ENCODE assay signal across 13 cellular contexts in the genomic region with DNA sequence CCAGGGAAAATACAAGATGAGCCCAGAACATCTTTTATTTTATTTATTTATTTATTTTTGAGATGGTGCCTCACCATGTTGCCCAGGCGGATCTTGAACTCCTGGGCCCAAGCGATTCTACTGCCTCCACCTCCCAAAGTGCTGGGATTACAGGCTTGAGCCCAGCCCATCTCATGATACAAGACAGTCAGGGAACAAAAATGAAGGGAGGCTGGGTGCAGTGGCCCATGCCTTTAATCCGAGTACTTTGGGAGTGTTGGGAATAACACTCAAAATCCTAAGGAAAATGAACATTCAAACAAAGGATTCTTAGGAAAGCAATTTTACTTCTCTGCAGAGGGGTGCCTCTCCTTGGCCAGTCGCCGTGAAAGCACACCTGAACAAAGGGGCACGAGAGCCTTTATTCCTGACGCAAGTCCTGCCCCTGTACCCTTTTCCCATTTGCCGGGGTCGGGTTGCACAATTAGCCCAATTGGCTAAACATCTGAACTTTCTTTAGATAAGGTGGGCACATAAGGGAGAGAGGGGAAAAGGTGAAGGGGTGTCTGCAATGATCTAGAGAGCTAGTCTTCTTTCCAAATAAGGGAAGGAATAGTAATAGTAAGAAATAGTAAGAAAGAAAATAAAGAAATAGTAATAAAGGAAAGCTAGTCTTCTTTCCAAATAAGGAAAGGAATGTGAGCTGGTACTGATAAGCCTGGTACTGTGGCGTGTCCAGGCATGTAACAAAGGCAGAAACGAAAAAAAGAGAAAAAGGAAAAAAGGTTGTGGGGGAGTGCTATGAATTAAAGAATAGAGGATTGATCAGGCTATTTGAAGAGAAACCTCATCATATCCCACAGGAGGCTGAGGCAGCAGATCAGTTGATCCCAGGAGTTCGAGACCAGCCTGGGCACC. TPM values are rescaled to one million over a fixed set of nuclear protein-coding genes. Genes with fewer than 3 reads are reported as not detected.
DNase-seq lines count a peak whose midpoint lies in the region; ATAC-seq lines count a peak whose summit lies in the region.
"Had no signal": no experiment of that assay in that cellular context is flagged by ENCODE, and none has a peak within 500 bp of the region (broad histone marks: within the 10 kb centered on the region; RNA-seq: fewer than 3 reads in every experiment).

No MANE protein-coding gene starts in this region.

- no peak overlapping the region for H3K4me3 Mint-ChIP-seq in central memory CD8-positive, alpha-beta T cell
- H3K4me3 Mint-ChIP-seq: activated T-cell treated with anti-CD3 and anti-CD28 coated beads, Interleukin-2, amount 50 U/mL, for 72 hours had no signal

- no peaks in the 10 kb centered on the region for H3K4me1 ChIP-seq in ACC112 (ENCODE audit: control insufficient read depth, insufficient read depth, low read length, unreplicated experiment)
- H3K4me1 ChIP-seq: BLaER1 treated with 17β-estradiol and CSF1 and Interleukin-3, amounts not matched to agents 10 nM and 100 nM; upper lobe of right lung had no signal

- DNase-seq in LHCN-M2 (ENCODE audit: low read depth) (peak; percentile 6), kidney glomerular epithelial cell (lab: John Stamatoyannopoulos, UW) (peak; percentile 25), epidermal melanocyte (ENCODE audit: insufficient read length, low spot score) (no peak), NCI-H1092 (lab: John Stamatoyannopoulos, UW) (no peak), nucleus accumbens (lab: John Stamatoyannopoulos, UW) (no peak), T1000 (lab: John Stamatoyannopoulos, UW) (no peak)
- no peak for DNase-seq in central memory CD8-positive, alpha-beta T cell (ENCODE audit: low spot score in 2 of 2)
- DNase-seq: activated CD4-positive, CD25-positive, alpha-beta regulatory T cell; activated T-cell treated with anti-CD3 and anti-CD28 coated beads, Interleukin-2, amount 50 U/mL, for 72 hours; NCI-H2227 treated with DMSO at 0.1 percent for 48 hours; upper lobe of right lung had no signal

- H3K27ac ChIP-seq in ACC112 (ENCODE audit: low read depth, low read length) = peak overlapping the region; percentile 20
- H3K27ac ChIP-seq: BLaER1 treated with 17β-estradiol and CSF1 and Interleukin-3, amounts not matched to agents 10 nM and 100 nM; upper lobe of right lung had no signal

- H3K36me3 ChIP-seq in ACC112 (ENCODE audit: insufficient read depth, low read length) = peaks cover 14% of the 10 kb centered on the region; the same call in 1 of the 2 replicates

- no peaks in the 10 kb centered on the region for H3K27me3 Mint-ChIP-seq in central memory CD8-positive, alpha-beta T cell

- no peak overlapping the region for H3K4me3 ChIP-seq in ACC112 (ENCODE audit: low read depth, low read length)
- H3K4me3 ChIP-seq: BLaER1 treated with 17β-estradiol and CSF1 and Interleukin-3, amounts not matched to agents 10 nM and 100 nM; upper lobe of right lung had no signal

- H3K79me2 ChIP-seq in ACC112 (ENCODE audit: control insufficient read depth, insufficient read depth, low read length, unreplicated experiment) = peaks cover 32% of the 10 kb centered on the region

- H3K27ac Mint-ChIP-seq in central memory CD8-positive, alpha-beta T cell (ENCODE audit: low read depth) = peak overlapping the region; percentile 32
- H3K27ac Mint-ChIP-seq: activated T-cell treated with anti-CD3 and anti-CD28 coated beads, Interleukin-2, amount 50 U/mL, for 72 hours had no signal

- no peak overlapping the region for H2AFZ ChIP-seq in ACC112 (ENCODE audit: low read length, unreplicated experiment)

- H3K4me1 Mint-ChIP-seq in central memory CD8-positive, alpha-beta T cell = peaks cover 15% of the 10 kb centered on the region

- ATAC-seq in central memory CD8-positive, alpha-beta T cell (replicated peaks; ENCODE audit: extremely low read depth, poor library complexity, severe bottlenecking) = no peak
- ATAC-seq: activated T-cell treated with anti-CD3 and anti-CD28 coated beads, Interleukin-2, amount 50 U/mL, for 72 hours; upper lobe of right lung had no signal

- no peaks in the 10 kb centered on the region for H3K9me3 Mint-ChIP-seq in central memory CD8-positive, alpha-beta T cell
- H3K9me3 Mint-ChIP-seq: activated T-cell treated with anti-CD3 and anti-CD28 coated beads, Interleukin-2, amount 50 U/mL, for 72 hours had no signal

- H3K27me3 ChIP-seq in ACC112 (ENCODE audit: insufficient read depth, low read length) = no peaks in the 10 kb centered on the region
- H3K27me3 ChIP-seq: BLaER1 treated with 17β-estradiol and CSF1 and Interleukin-3, amounts not matched to agents 10 nM and 100 nM; upper lobe of right lung had no signal

- H3K36me3 Mint-ChIP-seq in central memory CD8-positive, alpha-beta T cell (ENCODE audit: insufficient read depth) = peaks cover 20% of the 10 kb centered on the region

RNA-seq across cellular contexts. Expression of a gene that starts 13.4 kb away (rescaled TPM):
- total RNA-seq in LHCN-M2 (2014; rRNA removed) = 93.5 and 112 TPM in 2 replicates
- polyA plus RNA-seq in LHCN-M2 (2012) = 45.5 TPM

RNA-seq across cellular contexts. Expression of a gene that starts 14.3 kb away (rescaled TPM):
- total RNA-seq in LHCN-M2 (2014; rRNA removed) = 113 and 124 TPM in 2 replicates
- polyA plus RNA-seq in LHCN-M2 (2012) = 356 TPM

RNA-seq across cellular contexts. Expression of a gene that starts 27.0 kb away (rescaled TPM):
- total RNA-seq in LHCN-M2 (2014; rRNA removed) = 10,802 and 11,796 TPM in 2 replicates
- 16,196 TPM for polyA plus RNA-seq in LHCN-M2 (2012)

RNA-seq across cellular contexts. Expression of a gene that starts 36.9 kb away (rescaled TPM):
- 8.0 and 12.9 TPM in 2 replicates for total RNA-seq in LHCN-M2 (2014; rRNA removed)
- polyA plus RNA-seq in LHCN-M2 (2012) = 16.5 TPM

RNA-seq across cellular contexts. Expression of a gene that starts 48.5 kb away (rescaled TPM):
- total RNA-seq in LHCN-M2 (2014; rRNA removed) = 105 and 121 TPM in 2 replicates
- polyA plus RNA-seq in LHCN-M2 (2012) = 64.6 TPM

Comparison
In these comparisons a context has a peak if more than half of its experiments do, and no peak if none do; other contexts are left out.
1. DNase-seq: peak in LHCN-M2 (single experiment) and kidney glomerular epithelial cell (single experiment); none in central memory CD8-positive, alpha-beta T cell (0 of 2), epidermal melanocyte (single experiment), NCI-H1092 (single experiment), nucleus accumbens (0 of 56) and T1000 (single experiment).